10 cellular contexts compared by ENCODE assay signal in the genomic region with DNA sequence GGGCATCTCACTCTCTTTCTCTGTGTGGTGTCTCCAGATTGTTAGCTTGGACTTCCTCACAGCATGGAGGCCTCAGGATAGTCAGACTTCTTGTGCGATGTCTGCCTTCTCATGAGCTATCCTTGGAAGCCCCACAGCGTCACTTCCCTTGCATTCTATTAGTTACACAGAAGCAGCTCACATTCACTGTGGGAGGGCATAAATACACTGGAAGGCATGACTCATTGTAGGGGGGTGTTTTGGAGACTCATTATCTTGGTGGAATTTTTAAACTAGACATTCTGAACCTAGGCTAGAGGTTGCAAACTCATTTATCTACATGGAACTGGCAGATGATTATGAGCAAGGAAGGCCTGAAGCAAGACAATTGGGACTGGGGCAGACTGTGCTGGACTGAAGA. TPM values are rescaled to one million over a fixed set of nuclear protein-coding genes. Genes with fewer than 3 reads are reported as not detected.
DNase-seq lines count a peak whose midpoint lies in the region; ATAC-seq and TF ChIP-seq lines count a peak whose summit lies in the region.
"Had no signal": no experiment of that assay in that cellular context is flagged by ENCODE, and none has a peak within 500 bp of the region (broad histone marks: within the 10 kb centered on the region; RNA-seq: fewer than 3 reads in every experiment).

No MANE protein-coding gene starts in this region.

- DNase-seq in stimulated activated CD4-positive, alpha-beta T cell treated with anti-CD3 and anti-CD28 coated beads, Interleukin-12 subunit alpha, Interleukin-12 subunit beta, amount 100 ng/mL, for 4 hours = peak; percentile 19
- DNase-seq in stimulated activated CD4-positive, alpha-beta T cell treated with anti-CD3 and anti-CD28 coated beads, Interleukin-2, amount 100 ng/mL, for 48 hours = no peak
- DNase-seq in activated CD8-positive, alpha-beta T cell treated with anti-CD3 and anti-CD28 coated beads, Interleukin-2, amount 10 ng/mL, durations not matched to agents 7 days and 5 days = no peak
- DNase-seq in foreskin keratinocyte (peak; percentile 88 to 94), stromal cell of bone marrow (ENCODE audit: low read depth) (peak; percentile 19), omental fat pad (ENCODE audit: low spot score) (no peak)
- DNase-seq: NCI-H510A, nephron progenitor cell had no signal

- no peaks in the 10 kb centered on the region for H3K27me3 ChIP-seq in foreskin keratinocyte

- H3K4me1 ChIP-seq in foreskin keratinocyte = peaks cover 40% of the 10 kb centered on the region

- peaks cover 8% of the 10 kb centered on the region for H3K9me3 Mint-ChIP-seq in activated CD8-positive, alpha-beta T cell treated with anti-CD3 and anti-CD28 coated beads, Interleukin-2, amount 10 ng/mL, durations not matched to agents 7 days and 5 days (ENCODE audit: insufficient read depth)

- POLR2A ChIA-PET in activated CD8-positive, alpha-beta T cell treated with anti-CD3 and anti-CD28 coated beads, Interleukin-2, amount 10 ng/mL, durations not matched to agents 7 days and 5 days (lab: Charles Lee) = no interaction called here

- H3K4me1 Mint-ChIP-seq in activated CD8-positive, alpha-beta T cell treated with anti-CD3 and anti-CD28 coated beads, Interleukin-2, amount 10 ng/mL, durations not matched to agents 7 days and 5 days (ENCODE audit: low read depth) = peaks cover 58% of the 10 kb centered on the region
- H3K4me1 Mint-ChIP-seq: nephron progenitor cell had no signal

- H3K4me3 Mint-ChIP-seq in activated CD8-positive, alpha-beta T cell treated with anti-CD3 and anti-CD28 coated beads, Interleukin-2, amount 10 ng/mL, durations not matched to agents 7 days and 5 days = no peak overlapping the region
- H3K4me3 Mint-ChIP-seq: nephron progenitor cell had no signal

- CTCF ChIA-PET in activated CD8-positive, alpha-beta T cell treated with anti-CD3 and anti-CD28 coated beads, Interleukin-2, amount 10 ng/mL, durations not matched to agents 7 days and 5 days (lab: Charles Lee) = interaction anchor here (1.4 to 4.0 kb wide), 6 partner anchors 8 to 89 kb away, joined by 3 to 24 read pairs (median 8); no protein-coding TSS in a partner anchor

- H3K36me3 Mint-ChIP-seq in activated CD8-positive, alpha-beta T cell treated with anti-CD3 and anti-CD28 coated beads, Interleukin-2, amount 10 ng/mL, durations not matched to agents 7 days and 5 days (ENCODE audit: low read depth) = peaks cover 13% of the 10 kb centered on the region

- peak overlapping the region; percentile 53 for H3K27ac ChIP-seq in foreskin keratinocyte

- peak overlapping the region; percentile 46 for H3K27ac Mint-ChIP-seq in activated CD8-positive, alpha-beta T cell treated with anti-CD3 and anti-CD28 coated beads, Interleukin-2, amount 10 ng/mL, durations not matched to agents 7 days and 5 days
- H3K27ac Mint-ChIP-seq: nephron progenitor cell had no signal

- no peak for TF ChIP-seq CTCF in foreskin keratinocyte (conservative IDR thresholded peaks at IDR 0.05)
- no peak for TF ChIP-seq CTCF in omental fat pad (IDR thresholded peaks at IDR 0.05)

- ATAC-seq in activated CD8-positive, alpha-beta T cell treated with anti-CD3 and anti-CD28 coated beads, Interleukin-2, amount 10 ng/mL, durations not matched to agents 7 days and 5 days = no peak
- ATAC-seq in foreskin keratinocyte (peak; percentile 57), HG03196 (IDR thresholded peaks at IDR 0.05; ENCODE audit: unreplicated experiment) (no peak), HG02588 (IDR thresholded peaks at IDR 0.05; ENCODE audit: unreplicated experiment) (no peak), omental fat pad (ENCODE audit: low FRiP score) (no peak)

- H3K27me3 Mint-ChIP-seq in activated CD8-positive, alpha-beta T cell treated with anti-CD3 and anti-CD28 coated beads, Interleukin-2, amount 10 ng/mL, durations not matched to agents 7 days and 5 days (ENCODE audit: low read depth) = no peaks in the 10 kb centered on the region

RNA-seq across cellular contexts. Expression of gene FASLG, which starts 21.4 kb away (rescaled TPM):
- total RNA-seq in activated CD8-positive, alpha-beta T cell treated with anti-CD3 and anti-CD28 coated beads, Interleukin-2, amount 10 ng/mL, durations not matched to agents 7 days and 5 days = 1 to 10 TPM; 6.2 to 6.5 TPM
- not detected in 2 replicates for total RNA-seq in foreskin keratinocyte
- not detected in 2 replicates for polyA plus RNA-seq in foreskin keratinocyte
- total RNA-seq in omental fat pad = under 1 TPM in 2 of 4 donors, not detected in 2; 0.24 to 0.31 TPM

Comparison
In these comparisons a context has a peak if more than half of its experiments do, and no peak if none do; other contexts are left out.
1. DNase-seq: peak in stimulated activated CD4-positive, alpha-beta T cell treated with anti-CD3 and anti-CD28 coated beads, Interleukin-12 subunit alpha, Interleukin-12 subunit beta, amount 100 ng/mL, for 4 hours (single experiment), foreskin keratinocyte (2 of 2) and stromal cell of bone marrow (single experiment); none in stimulated activated CD4-positive, alpha-beta T cell treated with anti-CD3 and anti-CD28 coated beads, Interleukin-2, amount 100 ng/mL, for 48 hours (0 of 2), activated CD8-positive, alpha-beta T cell treated with anti-CD3 and anti-CD28 coated beads, Interleukin-2, amount 10 ng/mL, durations not matched to agents 7 days and 5 days (single experiment) and omental fat pad (single experiment).